ENCODE assay signal across 1 cellular context in the genomic region with DNA sequence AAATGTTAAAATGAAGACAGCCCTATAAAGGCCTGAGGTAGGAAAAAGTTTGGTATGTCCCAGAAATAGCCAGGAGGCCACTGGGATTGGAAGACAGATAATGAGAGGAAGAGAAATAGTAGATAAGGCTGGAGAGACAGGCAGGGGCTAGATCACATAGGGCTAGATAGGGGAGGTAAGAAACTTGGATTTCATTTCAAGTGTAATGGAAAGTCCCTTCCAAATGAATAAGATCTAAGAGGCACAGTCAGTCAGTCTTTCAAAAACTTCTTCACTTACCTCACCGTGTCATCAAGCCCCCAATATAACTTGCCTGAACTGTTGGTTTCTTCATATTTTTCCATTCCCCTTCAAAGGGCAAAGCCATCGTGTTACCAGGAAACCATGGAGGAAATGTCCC.
TF ChIP-seq lines count a peak whose summit lies in the region.

No MANE protein-coding gene starts in this region.

TF ChIP-seq in GM12878, 131 proteins besides CTCF, POLR2A, EP300 and RAD21 (continued from another document):
- TF ChIP-seq, protein P1, sequence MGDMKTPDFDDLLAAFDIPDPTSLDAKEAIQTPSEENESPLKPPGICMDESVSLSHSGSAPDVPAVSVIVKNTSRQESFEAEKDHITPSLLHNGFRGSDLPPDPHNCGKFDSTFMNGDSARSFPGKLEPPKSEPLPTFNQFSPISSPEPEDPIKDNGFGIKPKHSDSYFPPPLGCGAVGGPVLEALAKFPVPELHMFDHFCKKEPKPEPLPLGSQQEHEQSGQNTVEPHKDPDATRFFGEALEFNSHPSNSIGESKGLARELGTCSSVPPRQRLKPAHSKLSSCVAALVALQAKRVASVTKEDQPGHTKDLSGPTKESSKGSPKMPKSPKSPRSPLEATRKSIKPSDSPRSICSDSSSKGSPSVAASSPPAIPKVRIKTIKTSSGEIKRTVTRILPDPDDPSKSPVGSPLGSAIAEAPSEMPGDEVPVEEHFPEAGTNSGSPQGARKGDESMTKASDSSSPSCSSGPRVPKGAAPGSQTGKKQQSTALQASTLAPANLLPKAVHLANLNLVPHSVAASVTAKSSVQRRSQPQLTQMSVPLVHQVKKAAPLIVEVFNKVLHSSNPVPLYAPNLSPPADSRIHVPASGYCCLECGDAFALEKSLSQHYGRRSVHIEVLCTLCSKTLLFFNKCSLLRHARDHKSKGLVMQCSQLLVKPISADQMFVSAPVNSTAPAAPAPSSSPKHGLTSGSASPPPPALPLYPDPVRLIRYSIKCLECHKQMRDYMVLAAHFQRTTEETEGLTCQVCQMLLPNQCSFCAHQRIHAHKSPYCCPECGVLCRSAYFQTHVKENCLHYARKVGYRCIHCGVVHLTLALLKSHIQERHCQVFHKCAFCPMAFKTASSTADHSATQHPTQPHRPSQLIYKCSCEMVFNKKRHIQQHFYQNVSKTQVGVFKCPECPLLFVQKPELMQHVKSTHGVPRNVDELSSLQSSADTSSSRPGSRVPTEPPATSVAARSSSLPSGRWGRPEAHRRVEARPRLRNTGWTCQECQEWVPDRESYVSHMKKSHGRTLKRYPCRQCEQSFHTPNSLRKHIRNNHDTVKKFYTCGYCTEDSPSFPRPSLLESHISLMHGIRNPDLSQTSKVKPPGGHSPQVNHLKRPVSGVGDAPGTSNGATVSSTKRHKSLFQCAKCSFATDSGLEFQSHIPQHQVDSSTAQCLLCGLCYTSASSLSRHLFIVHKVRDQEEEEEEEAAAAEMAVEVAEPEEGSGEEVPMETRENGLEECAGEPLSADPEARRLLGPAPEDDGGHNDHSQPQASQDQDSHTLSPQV (IDR thresholded peaks at IDR 0.05) = no peak
- TF ChIP-seq STAT1 (conservative IDR thresholded peaks at IDR 0.05) = no peak
- no peak for TF ChIP-seq TAF1 (IDR thresholded peaks at IDR 0.05; ENCODE audit: borderline replicate concordance, low read depth, low read length)
- no peak for TF ChIP-seq SMAD1 (IDR thresholded peaks at IDR 0.05; ENCODE audit: low read depth, partially characterized antibody)
- no peak for TF ChIP-seq ATF3 (IDR thresholded peaks at IDR 0.05; ENCODE audit: borderline replicate concordance, extremely low read depth, low read depth, low read length)
- TF ChIP-seq SP1 (IDR thresholded peaks at IDR 0.05; ENCODE audit: low read depth, low read length) = no peak
- TF ChIP-seq CREB1 (IDR thresholded peaks at IDR 0.05; ENCODE audit: low read depth) = no peak
- no peak for TF ChIP-seq SIN3A (IDR thresholded peaks at IDR 0.05; ENCODE audit: low read depth, low read length)
- TF ChIP-seq PAX5 (IDR thresholded peaks at IDR 0.05; ENCODE audit: borderline replicate concordance, low read depth, low read length) = no peak
- no peak for TF ChIP-seq HSF1 (IDR thresholded peaks at IDR 0.05; ENCODE audit: low read depth, low read length)
- no peak for TF ChIP-seq SREBF1 (IDR thresholded peaks at IDR 0.05; ENCODE audit: low read length)
- TF ChIP-seq, protein P2, sequence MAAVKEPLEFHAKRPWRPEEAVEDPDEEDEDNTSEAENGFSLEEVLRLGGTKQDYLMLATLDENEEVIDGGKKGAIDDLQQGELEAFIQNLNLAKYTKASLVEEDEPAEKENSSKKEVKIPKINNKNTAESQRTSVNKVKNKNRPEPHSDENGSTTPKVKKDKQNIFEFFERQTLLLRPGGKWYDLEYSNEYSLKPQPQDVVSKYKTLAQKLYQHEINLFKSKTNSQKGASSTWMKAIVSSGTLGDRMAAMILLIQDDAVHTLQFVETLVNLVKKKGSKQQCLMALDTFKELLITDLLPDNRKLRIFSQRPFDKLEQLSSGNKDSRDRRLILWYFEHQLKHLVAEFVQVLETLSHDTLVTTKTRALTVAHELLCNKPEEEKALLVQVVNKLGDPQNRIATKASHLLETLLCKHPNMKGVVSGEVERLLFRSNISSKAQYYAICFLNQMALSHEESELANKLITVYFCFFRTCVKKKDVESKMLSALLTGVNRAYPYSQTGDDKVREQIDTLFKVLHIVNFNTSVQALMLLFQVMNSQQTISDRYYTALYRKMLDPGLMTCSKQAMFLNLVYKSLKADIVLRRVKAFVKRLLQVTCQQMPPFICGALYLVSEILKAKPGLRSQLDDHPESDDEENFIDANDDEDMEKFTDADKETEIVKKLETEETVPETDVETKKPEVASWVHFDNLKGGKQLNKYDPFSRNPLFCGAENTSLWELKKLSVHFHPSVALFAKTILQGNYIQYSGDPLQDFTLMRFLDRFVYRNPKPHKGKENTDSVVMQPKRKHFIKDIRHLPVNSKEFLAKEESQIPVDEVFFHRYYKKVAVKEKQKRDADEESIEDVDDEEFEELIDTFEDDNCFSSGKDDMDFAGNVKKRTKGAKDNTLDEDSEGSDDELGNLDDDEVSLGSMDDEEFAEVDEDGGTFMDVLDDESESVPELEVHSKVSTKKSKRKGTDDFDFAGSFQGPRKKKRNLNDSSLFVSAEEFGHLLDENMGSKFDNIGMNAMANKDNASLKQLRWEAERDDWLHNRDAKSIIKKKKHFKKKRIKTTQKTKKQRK (IDR thresholded peaks at IDR 0.05; ENCODE audit: low read depth, low read length) = no peak
